ENCODE assay signal across 8 cellular contexts in the genomic region with DNA sequence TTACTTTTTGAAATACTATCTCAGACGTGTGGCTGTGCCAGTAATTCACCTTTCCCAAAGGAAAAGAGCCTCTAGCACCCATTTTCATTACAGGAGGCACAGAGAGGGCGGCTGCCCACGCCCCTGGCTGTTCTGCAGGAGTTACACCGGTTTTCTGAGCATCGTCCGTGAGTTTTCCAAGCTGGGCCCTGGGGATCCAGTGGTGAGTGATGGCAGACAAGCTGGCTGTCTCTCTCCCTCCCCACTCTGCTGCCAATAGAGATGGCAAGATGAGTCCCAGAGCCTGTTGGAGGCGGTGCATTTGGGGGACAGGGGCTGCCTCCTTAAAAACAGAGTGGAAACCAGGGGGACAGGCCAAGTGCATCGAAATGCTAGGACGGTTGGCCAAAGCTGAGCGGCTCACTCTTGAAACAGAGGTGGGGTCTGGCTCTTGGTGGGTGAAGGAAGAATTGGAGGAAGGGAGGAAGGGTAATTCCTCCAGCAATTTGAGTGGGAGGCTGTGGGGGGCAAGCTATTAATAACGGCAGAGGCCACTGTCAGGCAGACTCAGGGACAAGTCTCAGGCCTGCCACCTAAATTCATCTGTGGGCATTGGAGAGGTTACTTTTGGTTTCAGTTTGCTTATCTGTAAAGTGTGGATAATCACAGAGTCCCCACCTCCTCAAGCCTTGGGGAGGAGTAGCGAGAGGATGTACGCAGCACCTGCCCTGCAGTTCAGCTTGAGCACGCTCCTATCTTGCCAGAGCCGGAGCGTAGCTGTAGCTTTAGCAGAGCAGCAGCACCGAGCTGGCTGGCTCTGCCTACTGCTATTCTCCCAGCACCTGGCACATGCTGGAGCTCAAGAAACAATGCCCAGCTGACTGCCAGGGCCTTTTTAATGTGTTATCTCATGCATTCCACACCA.
DNase-seq lines count a peak whose midpoint lies in the region; ATAC-seq, FAIRE-seq and TF ChIP-seq lines count a peak whose summit lies in the region.

No MANE protein-coding gene starts in this region.

- peak; percentile 61 for ATAC-seq in GM21529 (IDR thresholded peaks at IDR 0.05; ENCODE audit: unreplicated experiment)

- no peaks in the 10 kb centered on the region for H3K9me3 ChIP-seq in MM.1S (replicated peaks; ENCODE audit: insufficient read depth, low read length)
- H3K9me3 ChIP-seq in subcutaneous abdominal adipose tissue (ENCODE audit: control insufficient read depth in 5 of 5, low read length in 5 of 5), result peaks cover 0 to 3% (median 2%) of the 10 kb centered on the region in 5 donors

- no peaks in the 10 kb centered on the region for H3K79me2 ChIP-seq in MM.1S (ENCODE audit: low read length)

- H3K27ac ChIP-seq in MM.1S (ENCODE audit: low read length) (peak overlapping the region; percentile 52; the same call in 1 of the 2 replicates), subcutaneous abdominal adipose tissue (ENCODE audit: low read depth, low read length) (no peak overlapping the region)

- TF ChIP-seq CTCF in GM12865 (IDR thresholded peaks at IDR 0.05; ENCODE audit: insufficient read depth, low read depth, low read length, missing control alignments), result no peak
- TF ChIP-seq CTCF in MM.1S (IDR thresholded peaks at IDR 0.05; ENCODE audit: low read length), result no peak

- H3K27me3 ChIP-seq in MM.1S (replicated peaks; ENCODE audit: insufficient read depth, low read length), result no peaks in the 10 kb centered on the region
- no peaks in the 10 kb centered on the region for H3K27me3 ChIP-seq in subcutaneous abdominal adipose tissue (ENCODE audit: control insufficient read depth in 5 of 5, insufficient read depth in 4 of 5, low read length in 5 of 5)

- H3K4me3 ChIP-seq in GM12865 (ENCODE audit: low read depth, low read length) (peak overlapping the region; percentile 46), MM.1S (ENCODE audit: low read length) (peak overlapping the region; percentile 21; the same call in 1 of the 2 replicates), subcutaneous abdominal adipose tissue (ENCODE audit: low read depth in 1 of 5, low read length in 5 of 5) (peak overlapping the region in 4 of 5 donors; percentile 13 to 54 (median 44))

- DNase-seq in GM12865 (ENCODE audit: low read depth) (peak; percentile 93), MM.1S (peak; percentile 95), activated T-cell treated with anti-CD3 and anti-CD28 coated beads for 1 hour (ENCODE audit: low read depth) (peak; percentile 40), kidney tubule cell (ENCODE audit: low spot score) (peak; percentile 6), HuH-7 (ENCODE audit: low spot score) (no peak), urothelium cell line (ENCODE audit: low spot score) (no peak)

- no peaks in the 10 kb centered on the region for H4K20me1 ChIP-seq in MM.1S (ENCODE audit: insufficient read depth, low read length)

- no peak for FAIRE-seq in urothelium cell line (lab: Jason Lieb, UNC)

- no peaks in the 10 kb centered on the region for H3K36me3 ChIP-seq in MM.1S (replicated peaks; ENCODE audit: insufficient read depth, low read length)
- H3K36me3 ChIP-seq in subcutaneous abdominal adipose tissue (ENCODE audit: control insufficient read depth in 5 of 5, insufficient read depth in 5 of 5, low read length in 5 of 5), result no peaks in the 10 kb centered on the region

- H3K9ac ChIP-seq in MM.1S (ENCODE audit: low read length) (peak overlapping the region; percentile 4; the same call in 1 of the 2 replicates), subcutaneous abdominal adipose tissue (ENCODE audit: low read length in 5 of 5) (peak overlapping the region in 1 of 5 donors; percentile 2)

- no peaks in the 10 kb centered on the region for H3K9me2 ChIP-seq in MM.1S (replicated peaks; ENCODE audit: insufficient read depth, low read length)

- peak overlapping the region; percentile 63 for H3K4me2 ChIP-seq in MM.1S (ENCODE audit: low read depth, low read length)

- H3K4me1 ChIP-seq in MM.1S (ENCODE audit: low read length), result peaks cover 38% of the 10 kb centered on the region
- H3K4me1 ChIP-seq in subcutaneous abdominal adipose tissue (ENCODE audit: control insufficient read depth in 5 of 5, insufficient read depth in 5 of 5, low read length in 5 of 5), result peaks cover 0 to 14% (median 9%) of the 10 kb centered on the region in 5 donors

- H3F3A ChIP-seq in MM.1S (ENCODE audit: insufficient read depth, low read length), result peaks cover 4% of the 10 kb centered on the region; the same call in 1 of the 2 replicates

- peak overlapping the region; percentile 83 for H2AFZ ChIP-seq in MM.1S (ENCODE audit: low read length)

Comparison
In these comparisons a context has a peak if more than half of its experiments do, and no peak if none do; other contexts are left out.
1. DNase-seq: peak in GM12865 (single experiment), MM.1S (single experiment), activated T-cell treated with anti-CD3 and anti-CD28 coated beads for 1 hour (single experiment) and kidney tubule cell (single experiment); none in HuH-7 (single experiment) and urothelium cell line (single experiment).
2. Peak in every context shown above with its lines, with median percentiles within 50 percentile points of each other: H3K4me3 ChIP-seq.